ENCODE assay signal across 27 cellular contexts in the genomic region with DNA sequence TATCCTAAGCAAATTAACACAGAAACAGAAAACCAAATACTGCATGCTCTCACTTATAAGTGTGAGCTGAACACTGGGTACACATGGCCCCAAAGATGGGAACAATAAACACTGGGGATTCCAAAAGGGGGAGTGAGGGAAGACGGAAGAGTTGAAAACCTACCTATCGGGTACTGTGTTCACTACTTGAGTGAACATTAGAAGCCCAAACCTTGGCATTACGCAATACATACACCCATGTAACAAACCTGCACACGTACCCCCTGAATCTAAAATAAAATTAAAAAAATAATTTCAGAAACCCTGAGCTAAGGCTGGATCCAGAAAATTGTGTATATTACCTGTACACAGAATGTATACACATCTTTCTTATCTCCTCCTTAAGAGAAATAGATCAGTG.
"Had no signal": no experiment of that assay in that cellular context is flagged by ENCODE, and none has a peak within 500 bp of the region (broad histone marks: within the 10 kb centered on the region; RNA-seq: fewer than 3 reads in every experiment).

No MANE protein-coding gene starts in this region.

- H3K9ac ChIP-seq: neural progenitor cell, parathyroid adenoma had no signal

- FAIRE-seq: urothelium cell line had no signal

- DNase-seq: natural killer cell; occipital lobe; ovary; posterior cingulate gyrus; psoas muscle; right cardiac atrium; spleen; stimulated activated CD4-positive, alpha-beta T cell treated with anti-CD3 and anti-CD28 coated beads, Interleukin-12 subunit alpha, Interleukin-12 subunit beta, amount 100 ng/mL, for 4 hours; stimulated activated CD4-positive, alpha-beta T cell treated with anti-CD3 and anti-CD28 coated beads, Interleukin-1b, Interleukin-23, amount 100 ng/mL, for 48 hours; stimulated activated CD4-positive, alpha-beta T cell treated with anti-CD3 and anti-CD28 coated beads, Interleukin-4, amount 100 ng/mL, for 1 hour; stimulated activated CD4-positive, alpha-beta T cell treated with anti-CD3 and anti-CD28 coated beads, Interleukin-4, amount 100 ng/mL, for 4 hours; stimulated activated CD8-positive, alpha-beta memory T cell treated with anti-CD3 and anti-CD28 coated beads, Interleukin-4, amount 100 ng/mL, for 48 hours; stimulated activated naive CD4-positive, alpha-beta T cell; stomach; thyroid gland; trophoblast cell; upper lobe of left lung had no signal

- H3K79me2 ChIP-seq: parathyroid adenoma had no signal

- H3K9me3 ChIP-seq: ovary, psoas muscle, stomach, thoracic aorta, thyroid gland, tibial nerve, upper lobe of left lung, vagina had no signal

- H3K27me3 ChIP-seq: neural progenitor cell, ovary, spleen, stomach, thyroid gland, tibial nerve, upper lobe of left lung, vagina had no signal

- H3K4me2 ChIP-seq: neural progenitor cell, smooth muscle cell had no signal

- H3K36me3 ChIP-seq: neural progenitor cell, ovary, thoracic aorta, thyroid gland had no signal

- H3K27ac ChIP-seq: neural progenitor cell, ovary, parathyroid adenoma, psoas muscle, skin epidermis, spleen, stomach, thoracic aorta, thyroid gland, tibial nerve, upper lobe of left lung, vagina had no signal

- H3K4me1 ChIP-seq: neural progenitor cell, parathyroid adenoma, psoas muscle, spleen, stomach, thyroid gland, tibial nerve, upper lobe of left lung, vagina had no signal

- H2AFZ ChIP-seq: neural progenitor cell, parathyroid adenoma had no signal

- H3K4me3 ChIP-seq: neural progenitor cell, ovary, psoas muscle, skin epidermis, smooth muscle cell, spleen, stomach, thoracic aorta, thyroid gland, tibial nerve, upper lobe of left lung, vagina had no signal

- ATAC-seq: natural killer cell; psoas muscle; right cardiac atrium; sciatic nerve; stimulated activated memory B cell treated with anti-CD40 and anti-IgM and Interleukin-4, amounts not matched to agents 10 μg/mL and 1 μg/mL and 100 μg/mL, for 72 hours had no signal
